Comparison of ENCODE assay signal across 7 cellular contexts in the genomic region with DNA sequence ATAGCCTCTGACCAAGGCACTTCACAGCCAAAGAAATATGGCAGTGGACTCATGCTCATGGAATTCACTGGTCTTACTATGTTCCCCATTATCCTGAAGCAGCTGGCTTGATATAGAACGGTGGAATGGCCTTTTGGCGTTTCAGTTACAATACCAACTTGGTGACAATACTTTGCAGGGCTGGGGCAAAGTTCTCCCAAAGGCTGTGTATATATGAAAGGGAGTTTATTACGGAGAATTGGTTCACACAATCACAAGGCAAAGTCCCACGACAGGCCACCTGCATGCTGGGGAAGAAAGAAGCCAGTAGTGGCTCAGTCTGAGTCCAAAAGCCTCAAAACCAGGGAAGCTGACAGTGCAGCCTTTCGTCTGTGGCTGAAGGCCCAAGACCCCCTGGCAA.
"Had no signal": no experiment of that assay in that cellular context is flagged by ENCODE, and none has a peak within 500 bp of the region (broad histone marks: within the 10 kb centered on the region; RNA-seq: fewer than 3 reads in every experiment).

No MANE protein-coding gene starts in this region.

- H3K4me1 Mint-ChIP-seq: IgD-negative memory B cell had no signal

- H3K4me3 Mint-ChIP-seq: IgD-negative memory B cell had no signal

- FAIRE-seq: HepG2, HTR-8/SVneo, K562 had no signal

- DNase-seq: IMR-90, KBM-7 had no signal

- H3K27ac ChIP-seq: HL-60 had no signal

- ATAC-seq: HepG2, K562 had no signal

- H3K4me3 ChIP-seq: K562 had no signal

- H3K27ac Mint-ChIP-seq: IgD-negative memory B cell had no signal
